28 cellular contexts compared by ENCODE assay signal in genomic region chr19:54906819-54907218, GRCh38. TPM values are rescaled to one million over a fixed set of nuclear protein-coding genes. Genes with fewer than 3 reads are reported as not detected.
"Had no signal": no experiment of that assay in that cellular context is flagged by ENCODE, and none has a peak within 500 bp of the region (broad histone marks: within the 10 kb centered on the region; RNA-seq: fewer than 3 reads in every experiment).

No MANE protein-coding gene starts in this region.

- H3K36me3 ChIP-seq: esophagus muscularis mucosa, left ventricle myocardium inferior, tibial artery had no signal

- ATAC-seq: activated CD4-positive, alpha-beta T cell treated with anti-CD3 and anti-CD28 coated beads for 36 hours; sciatic nerve had no signal

- H3K27me3 ChIP-seq: hepatocyte, tibial artery had no signal

- H3K27ac Mint-ChIP-seq: activated B cell treated with CpG ODN at 0.5 μM for 24 hours; activated CD4-positive, alpha-beta T cell treated with anti-CD3 and anti-CD28 coated beads for 36 hours; brain had no signal

- H3K4me3 Mint-ChIP-seq: activated B cell treated with CpG ODN at 0.5 μM for 24 hours; activated CD4-positive, alpha-beta T cell treated with anti-CD3 and anti-CD28 coated beads for 36 hours; brain; neural crest cell had no signal

- H2AFZ ChIP-seq: hepatocyte had no signal

- H3K4me2 ChIP-seq: hepatocyte had no signal

- H3K4me3 ChIP-seq: esophagus muscularis mucosa, hepatocyte, left ventricle myocardium inferior, tibial artery had no signal

- H3K4me1 ChIP-seq: esophagus muscularis mucosa, left ventricle myocardium inferior, tibial artery had no signal

- H3K36me3 Mint-ChIP-seq: brain had no signal

- DNase-seq: activated B cell treated with CpG ODN at 0.5 μM for 24 hours; activated CD4-positive, alpha-beta T cell treated with anti-CD3 and anti-CD28 coated beads for 36 hours; activated CD4-positive, alpha-beta T cell treated with anti-CD3 and anti-CD28 coated beads, Interleukin-2, amount 50 U/mL, for 48 hours; activated effector memory CD4-positive, alpha-beta T cell treated with anti-CD3 and anti-CD28 coated beads, Interleukin-2, amount 50 U/mL, for 16 hours; activated naive CD4-positive, alpha-beta T cell treated with anti-CD3 and anti-CD28 coated beads, Interleukin-2, amount 50 U/mL, for 16 hours; effector memory CD4-positive, alpha-beta T cell; glutamatergic neuron; left ventricle myocardium inferior; mammary epithelial cell; midbrain; small intestine; stimulated activated CD4-positive, alpha-beta T cell treated with anti-CD3 and anti-CD28 coated beads, Interleukin-4, amount 100 ng/mL, for 1 hour; stimulated activated naive CD4-positive, alpha-beta T cell treated with Interleukin-2 at 50 U/mL for 16 hours; tibial artery had no signal

- H3K27ac ChIP-seq: esophagus muscularis mucosa, hepatocyte, left ventricle myocardium inferior, tibial artery had no signal

- H3K4me1 Mint-ChIP-seq: activated B cell treated with CpG ODN at 0.5 μM for 24 hours; activated CD4-positive, alpha-beta T cell treated with anti-CD3 and anti-CD28 coated beads for 36 hours; brain; neural crest cell had no signal

- FAIRE-seq: small intestine had no signal

- H3K9me3 ChIP-seq: esophagus muscularis mucosa, left ventricle myocardium inferior, tibial artery had no signal

- H3K79me2 ChIP-seq: hepatocyte had no signal

- H3K9me3 Mint-ChIP-seq: activated B cell treated with CpG ODN at 0.5 μM for 24 hours had no signal

RNA-seq across cellular contexts. Expression of gene NCR1, which starts 0.9 kb away (rescaled TPM):
- total RNA-seq: activated B cell treated with CpG ODN at 0.5 μM for 24 hours; activated CD4-positive, alpha-beta T cell treated with anti-CD3 and anti-CD28 coated beads for 36 hours; cardiac septum; dermis microvascular lymphatic vessel endothelial cell; frontal cortex; hepatocyte; mammary epithelial cell; neural crest cell; renal cortical epithelial cell; T-helper 1 cell treated with Interleukin-12 subunit alpha and Interleukin-12 subunit beta and Interleukin-4 antibody, amounts not matched to agents 30 ng/mL and 1 ng/mL, for 36 hours had no signal
- polyA plus RNA-seq: aorta, hepatocyte, mammary epithelial cell had no signal

RNA-seq across cellular contexts. Expression of gene FCAR, which starts 32.8 kb away (rescaled TPM):
- total RNA-seq: activated CD4-positive, alpha-beta T cell treated with anti-CD3 and anti-CD28 coated beads for 36 hours; dermis microvascular lymphatic vessel endothelial cell; hepatocyte; left ventricle myocardium inferior; mammary epithelial cell; neural crest cell; renal cortical epithelial cell; T-helper 1 cell treated with Interleukin-12 subunit alpha and Interleukin-12 subunit beta and Interleukin-4 antibody, amounts not matched to agents 30 ng/mL and 1 ng/mL, for 36 hours; urinary bladder had no signal
- polyA plus RNA-seq: aorta, hepatocyte, mammary epithelial cell had no signal

RNA-seq across cellular contexts. Expression of gene NLRP7, which starts 40.5 kb away (rescaled TPM):
- total RNA-seq: activated CD4-positive, alpha-beta T cell treated with anti-CD3 and anti-CD28 coated beads for 36 hours; aorta; cardiac septum; dermis microvascular lymphatic vessel endothelial cell; esophagus muscularis mucosa; hepatocyte; left ventricle myocardium inferior; mammary epithelial cell; neural crest cell; omental fat pad; posterior vena cava; renal cortical epithelial cell; sciatic nerve; urinary bladder had no signal
- polyA plus RNA-seq: aorta, hepatocyte, mammary epithelial cell, urinary bladder had no signal

RNA-seq across cellular contexts. Expression of gene KIR3DL2, which starts 56.6 kb away (rescaled TPM):
- total RNA-seq: activated B cell treated with CpG ODN at 0.5 μM for 24 hours, aorta, cardiac septum, dermis microvascular lymphatic vessel endothelial cell, esophagus muscularis mucosa, frontal cortex, hepatocyte, left ventricle myocardium inferior, mammary epithelial cell, neural crest cell, posterior vena cava, renal cortical epithelial cell, sciatic nerve, urinary bladder had no signal
- polyA plus RNA-seq: hepatocyte, mammary epithelial cell had no signal

RNA-seq across cellular contexts. Expression of gene NLRP2, which starts 59.4 kb away (rescaled TPM):
- total RNA-seq: dermis microvascular lymphatic vessel endothelial cell had no signal
- polyA plus RNA-seq: mammary epithelial cell had no signal
